ENCODE assay signal across 8 cellular contexts in genomic region chr17:75645889-75646625, GRCh38. TPM values are rescaled to one million over a fixed set of nuclear protein-coding genes. Genes with fewer than 3 reads are reported as not detected.
A peak's percentile ranks its signal among the peaks of the same experiment; 100 is the strongest.
DNase-seq lines count a peak whose midpoint lies in the region; ATAC-seq and TF ChIP-seq lines count a peak whose summit lies in the region.

No MANE protein-coding gene starts in this region.

- peak overlapping the region; percentile 90 for H3K18ac ChIP-seq in trophoblast cell (ENCODE audit: low read length)

- H3K4me1 ChIP-seq in GM23338 (ENCODE audit: insufficient read depth) (peaks cover 16% of the 10 kb centered on the region), esophagus (ENCODE audit: control insufficient read depth in 2 of 2, insufficient read depth in 2 of 2, low read length in 1 of 2) (peaks cover 0 to 15% of the 10 kb centered on the region in 2 donors), trophoblast cell (ENCODE audit: control insufficient read depth in 1 of 2, insufficient read depth in 2 of 2, low read length in 2 of 2) (peaks cover 36 to 40% of the 10 kb centered on the region in 2 experiments)
- H3K4me1 ChIP-seq in effector memory CD4-positive, alpha-beta T cell (ENCODE audit: control insufficient read depth, insufficient read depth, low read length, poor library complexity, severe bottlenecking): no peaks in the 10 kb centered on the region

- no peak for TF ChIP-seq CTCF in GM23338 (conservative IDR thresholded peaks at IDR 0.05; ENCODE audit: low read depth in 2 of 2)

- H3K23ac ChIP-seq in trophoblast cell (ENCODE audit: low read length): no peak overlapping the region

- H3K27me3 ChIP-seq in GM23338 (ENCODE audit: insufficient read depth) (no peaks in the 10 kb centered on the region), esophagus (ENCODE audit: control insufficient read depth in 1 of 2, insufficient read depth in 2 of 2, low read length in 2 of 2) (no peaks in the 10 kb centered on the region), trophoblast cell (ENCODE audit: insufficient read depth, low read length) (no peaks in the 10 kb centered on the region)
- no peaks in the 10 kb centered on the region for H3K27me3 ChIP-seq in effector memory CD4-positive, alpha-beta T cell (replicated peaks; ENCODE audit: control insufficient read depth, insufficient read depth, low read length, poor library complexity, severe bottlenecking)

- H3K79me1 ChIP-seq in trophoblast cell (ENCODE audit: low read length): peaks cover 25% of the 10 kb centered on the region

- H3K4me3 Mint-ChIP-seq in GM23338: no peak overlapping the region

- TF ChIP-seq POLR2A in GM10847 (IDR thresholded peaks at IDR 0.05; ENCODE audit: extremely low read depth, insufficient read length): peak; percentile 24

- no peak overlapping the region for H3K4me3 ChIP-seq in GM23338
- H3K4me3 ChIP-seq in esophagus (ENCODE audit: low read depth in 1 of 2, low read length in 2 of 2): no peak overlapping the region
- no peak overlapping the region for H3K4me3 ChIP-seq in trophoblast cell (ENCODE audit: low read depth, low read length)
- no peak overlapping the region for H3K4me3 ChIP-seq in effector memory CD4-positive, alpha-beta T cell (ENCODE audit: insufficient read depth, low read depth, low read length, poor library complexity, severe bottlenecking)

- peak overlapping the region; percentile 82 for H2BK5ac ChIP-seq in trophoblast cell (ENCODE audit: low read depth, low read length, poor library complexity)

- H3K9me3 Mint-ChIP-seq in GM23338: no peaks in the 10 kb centered on the region

- WGBS in esophagus, 2 donors: 47 to 76% methylated on average over 16 of the region's 16 CpGs
- no CpG with 5 or more reads among the region's 16 CpGs for WGBS in trophoblast cell (ENCODE audit: extremely low coverage, insufficient coverage, insufficient read length)

- H2AFZ ChIP-seq in GM23338 (no peak overlapping the region), trophoblast cell (ENCODE audit: insufficient read depth, low read length, poor library complexity) (no peak overlapping the region)

- H3K27ac ChIP-seq in GM23338 (ENCODE audit: low read depth) (0 out of 2 replicates have a peak overlapping the region, but pooled peaks have one; percentile 70), esophagus (ENCODE audit: low read depth in 2 of 2, low read length in 1 of 2) (peak overlapping the region; percentile 62 to 83), trophoblast cell (ENCODE audit: low read depth, low read length) (peak overlapping the region; percentile 98)
- no peak overlapping the region for H3K27ac ChIP-seq in effector memory CD4-positive, alpha-beta T cell (ENCODE audit: insufficient read depth, low read length, poor library complexity, severe bottlenecking)

- peak overlapping the region; percentile 49 for H3K4ac ChIP-seq in trophoblast cell (ENCODE audit: low read depth, low read length)

- H3K14ac ChIP-seq in trophoblast cell (ENCODE audit: low read length): peak overlapping the region; percentile 89

- H3K9me3 ChIP-seq in esophagus (ENCODE audit: control insufficient read depth in 2 of 2, insufficient read depth in 1 of 2, low read depth in 1 of 2, low read length in 1 of 2): no peaks in the 10 kb centered on the region
- H3K9me3 ChIP-seq in trophoblast cell (ENCODE audit: insufficient read depth, low read depth, low read length): no peaks in the 10 kb centered on the region
- H3K9me3 ChIP-seq in effector memory CD4-positive, alpha-beta T cell (ENCODE audit: control insufficient read depth, low read length): no peaks in the 10 kb centered on the region

- H3F3A ChIP-seq in GM23338 (replicated peaks; ENCODE audit: low read depth): no peaks in the 10 kb centered on the region

- H3K79me2 ChIP-seq in GM23338 (replicated peaks; ENCODE audit: insufficient read depth) (no peaks in the 10 kb centered on the region), trophoblast cell (ENCODE audit: control insufficient read depth, insufficient read depth, low read length, poor library complexity) (peaks cover 2% of the 10 kb centered on the region)

- peak overlapping the region; percentile 75 for H4K8ac ChIP-seq in trophoblast cell (ENCODE audit: low read depth, low read length)

- peak overlapping the region; percentile 44 for H2AK5ac ChIP-seq in trophoblast cell (ENCODE audit: low read length)

- no peak; the same call in 2 of the 3 replicates for ATAC-seq in GM23338

- peaks cover 17% of the 10 kb centered on the region for H3K4me1 Mint-ChIP-seq in GM23338

- no peak overlapping the region for H3K9ac ChIP-seq in trophoblast cell (ENCODE audit: low read length)

- H2BK120ac ChIP-seq in trophoblast cell (ENCODE audit: insufficient read depth, low read length, poor library complexity): peak overlapping the region; percentile 96

- H3K27ac Mint-ChIP-seq in GM23338: no peak overlapping the region

- no peak for DNase-seq in GM23338 (ENCODE audit: low spot score)
- peak; percentile 64 for DNase-seq in NOMO-1 treated with dmso at 0.1 percent for 144 hours (lab: John Stamatoyannopoulos, UW; ENCODE audit: unreplicated experiment)
- DNase-seq in trophoblast cell: peak; percentile 94 to 97
- DNase-seq in NCI-H774 (lab: John Stamatoyannopoulos, UW): no peak
- no peak for DNase-seq in effector memory CD4-positive, alpha-beta T cell
- DNase-seq in DMS 273 treated with DMSO at 0.1 percent for 48 hours (lab: John Stamatoyannopoulos, UW): no peak

- peaks cover 5% of the 10 kb centered on the region for H3K27me3 Mint-ChIP-seq in GM23338 (ENCODE audit: insufficient read depth, low read depth, poor library complexity)

- 0 out of 2 replicates have a peak, but pooled peaks cover 3% of the 10 kb centered on the region for H3K9me2 ChIP-seq in GM23338 (ENCODE audit: insufficient read depth)

- H4K91ac ChIP-seq in trophoblast cell (ENCODE audit: low read depth, low read length): peak overlapping the region; percentile 98

- no peaks in the 10 kb centered on the region; the same call in 1 of the 2 replicates for H4K20me1 ChIP-seq in GM23338 (replicated peaks; ENCODE audit: insufficient read depth)

- H3K4me2 ChIP-seq in GM23338: no peak overlapping the region
- H3K4me2 ChIP-seq in trophoblast cell (ENCODE audit: low read length): peak overlapping the region; percentile 6

- peaks cover 24% of the 10 kb centered on the region for H3K36me3 Mint-ChIP-seq in GM23338 (ENCODE audit: low read depth)

- H4K12ac ChIP-seq in trophoblast cell (ENCODE audit: low read depth, low read length): peak overlapping the region; percentile 67

- H3K36me3 ChIP-seq in GM23338 (ENCODE audit: insufficient read depth) (no peaks in the 10 kb centered on the region; the same call in 1 of the 2 replicates), esophagus (ENCODE audit: control insufficient read depth in 2 of 2, insufficient read depth in 2 of 2, low read length in 1 of 2) (peaks cover 9 to 11% of the 10 kb centered on the region in 2 donors), trophoblast cell (ENCODE audit: control insufficient read depth in 1 of 2, insufficient read depth in 2 of 2, low read length in 2 of 2) (peaks cover 11 to 17% of the 10 kb centered on the region in 2 experiments)
- peaks cover 16% of the 10 kb centered on the region for H3K36me3 ChIP-seq in effector memory CD4-positive, alpha-beta T cell (ENCODE audit: control insufficient read depth, insufficient read depth, low read length)

- peak overlapping the region; percentile 98 for H2BK12ac ChIP-seq in trophoblast cell (ENCODE audit: low read length)

TF ChIP-seq in GM23338, 12 proteins besides CTCF, POLR2A, EP300 and RAD21 (continues in another document):
- TF ChIP-seq NANOG (IDR thresholded peaks at IDR 0.05; ENCODE audit: borderline replicate concordance) (no peak), ZNF331 (CRISPR knock-in tag; IDR thresholded peaks at IDR 0.05; ENCODE audit: low read depth) (no peak), EZH2 (IDR thresholded peaks at IDR 0.05; ENCODE audit: low read depth, unreplicated experiment) (no peak)
- TF ChIP-seq, protein P1, sequence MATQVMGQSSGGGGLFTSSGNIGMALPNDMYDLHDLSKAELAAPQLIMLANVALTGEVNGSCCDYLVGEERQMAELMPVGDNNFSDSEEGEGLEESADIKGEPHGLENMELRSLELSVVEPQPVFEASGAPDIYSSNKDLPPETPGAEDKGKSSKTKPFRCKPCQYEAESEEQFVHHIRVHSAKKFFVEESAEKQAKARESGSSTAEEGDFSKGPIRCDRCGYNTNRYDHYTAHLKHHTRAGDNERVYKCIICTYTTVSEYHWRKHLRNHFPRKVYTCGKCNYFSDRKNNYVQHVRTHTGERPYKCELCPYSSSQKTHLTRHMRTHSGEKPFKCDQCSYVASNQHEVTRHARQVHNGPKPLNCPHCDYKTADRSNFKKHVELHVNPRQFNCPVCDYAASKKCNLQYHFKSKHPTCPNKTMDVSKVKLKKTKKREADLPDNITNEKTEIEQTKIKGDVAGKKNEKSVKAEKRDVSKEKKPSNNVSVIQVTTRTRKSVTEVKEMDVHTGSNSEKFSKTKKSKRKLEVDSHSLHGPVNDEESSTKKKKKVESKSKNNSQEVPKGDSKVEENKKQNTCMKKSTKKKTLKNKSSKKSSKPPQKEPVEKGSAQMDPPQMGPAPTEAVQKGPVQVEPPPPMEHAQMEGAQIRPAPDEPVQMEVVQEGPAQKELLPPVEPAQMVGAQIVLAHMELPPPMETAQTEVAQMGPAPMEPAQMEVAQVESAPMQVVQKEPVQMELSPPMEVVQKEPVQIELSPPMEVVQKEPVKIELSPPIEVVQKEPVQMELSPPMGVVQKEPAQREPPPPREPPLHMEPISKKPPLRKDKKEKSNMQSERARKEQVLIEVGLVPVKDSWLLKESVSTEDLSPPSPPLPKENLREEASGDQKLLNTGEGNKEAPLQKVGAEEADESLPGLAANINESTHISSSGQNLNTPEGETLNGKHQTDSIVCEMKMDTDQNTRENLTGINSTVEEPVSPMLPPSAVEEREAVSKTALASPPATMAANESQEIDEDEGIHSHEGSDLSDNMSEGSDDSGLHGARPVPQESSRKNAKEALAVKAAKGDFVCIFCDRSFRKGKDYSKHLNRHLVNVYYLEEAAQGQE (IDR thresholded peaks at IDR 0.05; ENCODE audit: unreplicated experiment): no peak

RNA-seq across cellular contexts. Expression of gene SMIM5, which starts 12.8 kb away (rescaled TPM):
- not detected in 2 replicates for total RNA-seq in GM23338 (2014; rRNA removed; shearing (Covaris generic))
- polyA plus RNA-seq in GM23338 (2016; fragmentation: Nextera tagmentation; extraction: Ambion mirVana): 0.16 TPM in 1 of 2 replicates, not detected in the other
- polyA plus RNA-seq in esophagus: 10 to 100 TPM; 33.9 to 37.3 TPM
- 0.37 and 0.38 TPM in 2 replicates for polyA plus RNA-seq in trophoblast cell (2013)

RNA-seq across cellular contexts. Expression of gene RECQL5, which starts 20.9 kb away (rescaled TPM):
- total RNA-seq in GM23338 (2014; rRNA removed; shearing (Covaris generic)): 23.3 and 24.5 TPM in 2 replicates
- 19.9 and 20.0 TPM in 2 replicates for polyA plus RNA-seq in GM23338 (2016; fragmentation: Nextera tagmentation; extraction: Ambion mirVana)
- 100 to 1,000 TPM in 1 of 2 donors, 10 to 100 TPM in 1; 46.9 to 136 TPM for polyA plus RNA-seq in esophagus
- polyA plus RNA-seq in trophoblast cell (2013): 15.8 and 16.4 TPM in 2 replicates

RNA-seq across cellular contexts. Expression of gene SAP30BP, which starts 21.1 kb away (rescaled TPM):
- total RNA-seq in GM23338 (2014; rRNA removed; shearing (Covaris generic)): 44.9 and 60.9 TPM in 2 replicates
- polyA plus RNA-seq in GM23338 (2016; fragmentation: Nextera tagmentation; extraction: Ambion mirVana): 95.0 and 97.9 TPM in 2 replicates
- polyA plus RNA-seq in esophagus: 10 to 100 TPM; 63.4 to 68.4 TPM
- polyA plus RNA-seq in trophoblast cell (2013): 75.6 and 77.7 TPM in 2 replicates

RNA-seq across cellular contexts. Expression of gene MYO15B, which starts 58.5 kb away (rescaled TPM):
- 7.2 and 12.4 TPM in 2 replicates for total RNA-seq in GM23338 (2014; rRNA removed; shearing (Covaris generic))
- polyA plus RNA-seq in GM23338 (2016; fragmentation: Nextera tagmentation; extraction: Ambion mirVana) (3.8 and 6.6 TPM in 2 replicates), esophagus (10 to 100 TPM; 27.8 to 89.5 TPM)
- 8.3 and 8.9 TPM in 2 replicates for polyA plus RNA-seq in trophoblast cell (2013)

Comparison
In these comparisons a context has a peak if more than half of its experiments do, and no peak if none do; other contexts are left out.
1. DNase-seq: peak in NOMO-1 treated with dmso at 0.1 percent for 144 hours (single experiment) and trophoblast cell (2 of 2); none in GM23338 (single experiment), NCI-H774 (single experiment), effector memory CD4-positive, alpha-beta T cell (0 of 3) and DMS 273 treated with DMSO at 0.1 percent for 48 hours (single experiment).
2. RNA of gene SMIM5, which starts 12.8 kb away (polyA plus RNA-seq): 33.9 to 37.3 TPM in esophagus; 0.16 TPM in GM23338; every median in the first group is over 10 times any median in the second.